Comparison of ENCODE assay signal across 13 cellular contexts in the genomic region with DNA sequence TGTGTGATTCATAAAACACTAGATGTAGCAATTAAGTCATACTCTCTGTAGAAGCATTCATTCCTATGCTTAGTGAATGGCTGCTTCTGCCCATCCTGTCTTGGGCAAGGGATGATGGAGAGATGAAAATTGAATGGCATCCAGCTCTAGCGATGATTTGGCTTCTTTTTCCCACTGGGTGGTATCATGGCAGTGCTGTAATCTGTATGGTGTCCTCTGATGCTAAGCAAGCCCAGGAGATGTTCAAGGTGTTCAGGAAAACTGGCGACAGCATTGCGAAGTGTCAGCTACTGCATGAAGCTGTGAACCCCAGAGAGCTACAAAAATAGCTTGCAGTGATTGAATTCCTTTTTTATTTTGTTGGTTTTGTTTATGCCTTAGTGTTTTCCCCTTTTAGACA. TPM values are rescaled to one million over a fixed set of nuclear protein-coding genes. Genes with fewer than 3 reads are reported as not detected.
DNase-seq lines count a peak whose midpoint lies in the region; TF ChIP-seq lines count a peak whose summit lies in the region.
"Had no signal": no experiment of that assay in that cellular context is flagged by ENCODE, and none has a peak within 500 bp of the region (broad histone marks: within the 10 kb centered on the region; RNA-seq: fewer than 3 reads in every experiment).

No MANE protein-coding gene starts in this region.

- no peaks in the 10 kb centered on the region for H3K27me3 Mint-ChIP-seq in MCF 10A (ENCODE audit: insufficient read depth, unreplicated experiment)
- H3K27me3 Mint-ChIP-seq: CD4-positive, alpha-beta T cell had no signal

- H3K4me3 Mint-ChIP-seq in MCF 10A (ENCODE audit: unreplicated experiment): no peak overlapping the region
- H3K4me3 Mint-ChIP-seq: CD4-positive, alpha-beta T cell had no signal

- H2AFZ ChIP-seq in mammary epithelial cell (ENCODE audit: low read depth, low read length) (no peak overlapping the region), hepatocyte (no peak overlapping the region)
- H2AFZ ChIP-seq: GM23248 had no signal

- dilution Hi-C loops in mammary epithelial cell (cut with HindIII; ENCODE audit: low sequenced_read_pairs): no loop called here

- H3K4me2 ChIP-seq in mammary epithelial cell (ENCODE audit: insufficient read depth, low read depth, low read length): no peak overlapping the region
- H3K4me2 ChIP-seq in hepatocyte: no peak overlapping the region
- H3K4me2 ChIP-seq: BLaER1 treated with 17β-estradiol and CSF1 and Interleukin-3, amounts not matched to agents 10 nM and 100 nM had no signal

- in situ Hi-C loops in mammary epithelial cell (cut with MboI; ENCODE audit: low sequenced_read_pairs in 2 of 2): no loop called here

- H3K27ac ChIP-seq in mammary epithelial cell (ENCODE audit: insufficient read depth, low read depth, low read length) (no peak overlapping the region), cingulate gyrus (ENCODE audit: low read depth, low read length) (peak overlapping the region; percentile 32), hepatocyte (no peak overlapping the region)
- H3K27ac ChIP-seq: BLaER1 treated with 17β-estradiol and CSF1 and Interleukin-3, amounts not matched to agents 10 nM and 100 nM; GM23248; HL-60 had no signal

- H3K9ac ChIP-seq in mammary epithelial cell (ENCODE audit: insufficient read depth, low read length): no peak overlapping the region
- H3K9ac ChIP-seq: BLaER1 treated with 17β-estradiol and CSF1 and Interleukin-3, amounts not matched to agents 10 nM and 100 nM; GM23248 had no signal

- no peaks in the 10 kb centered on the region for H3K79me2 ChIP-seq in mammary epithelial cell (ENCODE audit: insufficient read depth, low read length)
- no peaks in the 10 kb centered on the region for H3K79me2 ChIP-seq in hepatocyte

- H3K4me1 Mint-ChIP-seq in MCF 10A (ENCODE audit: insufficient read depth, unreplicated experiment): peaks cover 10% of the 10 kb centered on the region

- POLR2A ChIA-PET in MCF 10A (lab: Yijun Ruan, JAX): interaction anchor here (0.8 to 1.4 kb wide), 3 partner anchors 14 to 32 kb away, joined by 3 read pairs; no protein-coding TSS in a partner anchor

- H3K9me3 ChIP-seq in mammary epithelial cell (replicated peaks; ENCODE audit: insufficient read depth, low read length) (no peaks in the 10 kb centered on the region), hepatocyte (ENCODE audit: low read depth) (no peaks in the 10 kb centered on the region)
- H3K9me3 ChIP-seq: BLaER1 treated with 17β-estradiol and CSF1 and Interleukin-3, amounts not matched to agents 10 nM and 100 nM had no signal

- H3K4me1 ChIP-seq in mammary epithelial cell (ENCODE audit: insufficient read depth, low read length) (no peaks in the 10 kb centered on the region), hepatocyte (ENCODE audit: insufficient read depth) (no peaks in the 10 kb centered on the region)
- H3K4me1 ChIP-seq: BLaER1 treated with 17β-estradiol and CSF1 and Interleukin-3, amounts not matched to agents 10 nM and 100 nM had no signal

- no peaks in the 10 kb centered on the region for H3K36me3 ChIP-seq in mammary epithelial cell (ENCODE audit: insufficient read depth, low read length)
- H3K36me3 ChIP-seq in hepatocyte (replicated peaks; ENCODE audit: insufficient read depth, low read depth): no peaks in the 10 kb centered on the region
- H3K36me3 ChIP-seq: BLaER1 treated with 17β-estradiol and CSF1 and Interleukin-3, amounts not matched to agents 10 nM and 100 nM had no signal

- no peaks in the 10 kb centered on the region for H3K36me3 Mint-ChIP-seq in MCF 10A (ENCODE audit: insufficient read depth, unreplicated experiment)

- H3K27ac Mint-ChIP-seq in MCF 10A (ENCODE audit: low read depth, unreplicated experiment): no peak overlapping the region
- H3K27ac Mint-ChIP-seq: CD4-positive, alpha-beta T cell had no signal

- H3K4me3 ChIP-seq in mammary epithelial cell (replicated peaks in 1 of 3; ENCODE audit: insufficient read depth in 1 of 3, low read depth in 2 of 3, low read length in 3 of 3) (no peak overlapping the region), hepatocyte (no peak overlapping the region)
- H3K4me3 ChIP-seq: BLaER1 treated with 17β-estradiol and CSF1 and Interleukin-3, amounts not matched to agents 10 nM and 100 nM; GM23248 had no signal

- no peaks in the 10 kb centered on the region for H4K20me1 ChIP-seq in mammary epithelial cell (ENCODE audit: insufficient read depth, low read length)
- H4K20me1 ChIP-seq in hepatocyte (ENCODE audit: insufficient read depth, poor library complexity, severe bottlenecking): no peaks in the 10 kb centered on the region
- H4K20me1 ChIP-seq: BLaER1 treated with 17β-estradiol and CSF1 and Interleukin-3, amounts not matched to agents 10 nM and 100 nM had no signal

- H3K9me3 Mint-ChIP-seq in MCF 10A (ENCODE audit: unreplicated experiment): no peaks in the 10 kb centered on the region
- H3K9me3 Mint-ChIP-seq: CD4-positive, alpha-beta T cell had no signal

- TF ChIP-seq CTCF in MCF 10A (IDR thresholded peaks at IDR 0.05; ENCODE audit: unreplicated experiment): no peak
- TF ChIP-seq CTCF in mammary epithelial cell (conservative IDR thresholded peaks at IDR 0.05 in 1 of 2, IDR thresholded peaks at IDR 0.05 in 1 of 2; ENCODE audit: extremely low read depth in 1 of 2, insufficient read depth in 1 of 2, low read depth in 1 of 2, low read length in 2 of 2): no peak
- TF ChIP-seq CTCF in hepatocyte (IDR thresholded peaks at IDR 0.05; ENCODE audit: poor library complexity): no peak

- CTCF ChIA-PET in MCF 10A (lab: Yijun Ruan, JAX): interaction anchor here (0.6 to 1.9 kb wide), 3 partner anchors 46 to 1120 kb away, joined by 3 to 6 read pairs (median 4); no protein-coding TSS in a partner anchor
- CTCF ChIA-PET in mammary epithelial cell (lab: Charles Lee; ENCODE audit: low non-redundant PET): no interaction called here

- BruUV-seq in MCF 10A (replicated peaks; lab: Mats Ljungman, UMichigan): no TSS peak
- no TSS peak for BruUV-seq in mammary epithelial cell (replicated peaks; lab: Mats Ljungman, UMichigan)

- no peaks in the 10 kb centered on the region for H3K9me2 ChIP-seq in hepatocyte (replicated peaks; ENCODE audit: insufficient read depth)

- intact Hi-C loops in MCF 10A (cut with micrococcal nuclease): no loop called here
- intact Hi-C loops in mammary epithelial cell (cut with micrococcal nuclease): no loop called here

- peak; percentile 17 for DNase-seq in MCF 10A (ENCODE audit: unreplicated experiment)
- DNase-seq in mammary epithelial cell: no peak
- DNase-seq in NCI-H1105 treated with DMSO at 0.1 percent for 48 hours (lab: John Stamatoyannopoulos, UW): peak; percentile 62
- DNase-seq in hepatocyte (ENCODE audit: low spot score): no peak
- no peak for DNase-seq in NCI-H2081 treated with DMSO at 0.1 percent for 48 hours (lab: John Stamatoyannopoulos, UW)
- no peak for DNase-seq in GM19238 (ENCODE audit: insufficient read length, low spot score)
- DNase-seq: ACHN; CD4-positive, alpha-beta T cell; DMS79; GM23248 had no signal

- no peaks in the 10 kb centered on the region for H3K27me3 ChIP-seq in mammary epithelial cell (ENCODE audit: insufficient read depth, low read length)
- H3K27me3 ChIP-seq in hepatocyte: no peaks in the 10 kb centered on the region
- H3K27me3 ChIP-seq: BLaER1 treated with 17β-estradiol and CSF1 and Interleukin-3, amounts not matched to agents 10 nM and 100 nM had no signal

- WGBS in mammary epithelial cell (ENCODE audit: low coverage, missing lambda C conversion rate): 89% methylated on average over 3 of the region's 3 CpGs
- WGBS in hepatocyte (ENCODE audit: low lambda C conversion rate, missing lambda C conversion rate): 94% methylated on average over 3 of the region's 3 CpGs

RNA-seq across cellular contexts. Expression of gene LEPR, which starts 48.9 kb away (rescaled TPM):
- total RNA-seq in MCF 10A (2022): 12.2 and 16.6 TPM in 2 replicates
- total RNA-seq in mammary epithelial cell: 10 to 100 TPM in 1 of 2 donors, 1 to 10 TPM in 1; 3.5 to 14.5 TPM
- polyA plus RNA-seq in mammary epithelial cell: 2.9 TPM
- 2.6 TPM for polyA minus RNA-seq in mammary epithelial cell
- 6.1 and 6.4 TPM in 2 replicates for total RNA-seq in hepatocyte
- 1.3 and 4.1 TPM in 2 replicates for polyA plus RNA-seq in hepatocyte

RNA-seq across cellular contexts. Expression of gene LEPROT, which starts 48.9 kb away (rescaled TPM):
- 63.1 and 66.9 TPM in 2 replicates for total RNA-seq in MCF 10A (2022)
- 10 to 100 TPM; 55.1 to 88.7 TPM for total RNA-seq in mammary epithelial cell
- 29.5 TPM for polyA plus RNA-seq in mammary epithelial cell
- polyA minus RNA-seq in mammary epithelial cell: 16.1 TPM
- total RNA-seq in hepatocyte: 91.6 and 97.0 TPM in 2 replicates
- 77.5 and 89.9 TPM in 2 replicates for polyA plus RNA-seq in hepatocyte

Comparison
In these comparisons a context has a peak if more than half of its experiments do, and no peak if none do; other contexts are left out.
1. DNase-seq: peak in MCF 10A (single experiment) and NCI-H1105 treated with DMSO at 0.1 percent for 48 hours (single experiment); none in mammary epithelial cell (single experiment), hepatocyte (single experiment), NCI-H2081 treated with DMSO at 0.1 percent for 48 hours (single experiment) and GM19238 (single experiment).